Comparison of ENCODE assay signal across 1 cellular context in the genomic region with DNA sequence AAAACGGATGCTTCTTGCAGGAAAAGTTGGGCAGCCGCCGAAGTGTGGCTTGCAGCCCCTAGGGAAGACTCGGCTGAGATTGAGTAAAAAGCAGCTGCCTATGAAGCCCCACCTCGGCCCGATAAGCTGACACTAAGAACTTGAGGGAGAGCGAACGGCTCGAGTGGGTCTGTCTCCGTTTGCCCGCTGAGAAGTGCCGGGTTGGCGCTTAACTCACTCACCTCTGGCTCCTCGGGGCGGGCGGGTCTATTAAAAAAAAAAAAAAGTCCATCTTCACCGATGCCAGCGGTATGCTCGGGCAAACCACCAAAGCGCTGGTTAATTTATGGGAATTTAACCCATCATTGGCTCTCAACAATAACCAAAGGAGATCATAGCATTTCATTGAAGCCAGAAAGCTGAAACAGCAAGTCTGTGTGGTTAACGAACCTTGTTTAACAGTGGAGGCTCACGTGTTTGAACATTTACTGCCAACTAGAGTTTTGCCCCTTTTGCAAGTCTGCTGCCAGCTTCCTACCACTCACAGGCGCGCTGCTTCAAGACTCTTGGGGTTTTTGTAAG.
A peak's percentile ranks its signal among the peaks of the same experiment; 100 is the strongest.
TF ChIP-seq lines count a peak whose summit lies in the region.

No MANE protein-coding gene starts in this region.

TF ChIP-seq in HEK293, 187 proteins besides CTCF, POLR2A, EP300 and RAD21 (continued from another document and continues in another):
- TF ChIP-seq, protein P1, sequence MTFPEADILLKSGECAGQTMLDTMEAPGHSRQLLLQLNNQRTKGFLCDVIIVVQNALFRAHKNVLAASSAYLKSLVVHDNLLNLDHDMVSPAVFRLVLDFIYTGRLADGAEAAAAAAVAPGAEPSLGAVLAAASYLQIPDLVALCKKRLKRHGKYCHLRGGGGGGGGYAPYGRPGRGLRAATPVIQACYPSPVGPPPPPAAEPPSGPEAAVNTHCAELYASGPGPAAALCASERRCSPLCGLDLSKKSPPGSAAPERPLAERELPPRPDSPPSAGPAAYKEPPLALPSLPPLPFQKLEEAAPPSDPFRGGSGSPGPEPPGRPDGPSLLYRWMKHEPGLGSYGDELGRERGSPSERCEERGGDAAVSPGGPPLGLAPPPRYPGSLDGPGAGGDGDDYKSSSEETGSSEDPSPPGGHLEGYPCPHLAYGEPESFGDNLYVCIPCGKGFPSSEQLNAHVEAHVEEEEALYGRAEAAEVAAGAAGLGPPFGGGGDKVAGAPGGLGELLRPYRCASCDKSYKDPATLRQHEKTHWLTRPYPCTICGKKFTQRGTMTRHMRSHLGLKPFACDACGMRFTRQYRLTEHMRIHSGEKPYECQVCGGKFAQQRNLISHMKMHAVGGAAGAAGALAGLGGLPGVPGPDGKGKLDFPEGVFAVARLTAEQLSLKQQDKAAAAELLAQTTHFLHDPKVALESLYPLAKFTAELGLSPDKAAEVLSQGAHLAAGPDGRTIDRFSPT (tag by site-specific recombination; IDR thresholded peaks at IDR 0.05), result no peak
- TF ChIP-seq ZNF239 (tag by site-specific recombination; IDR thresholded peaks at IDR 0.05) (no peak), ZNF354C (tag by site-specific recombination; IDR thresholded peaks at IDR 0.05; ENCODE audit: borderline replicate concordance, low read depth) (no peak), MYNN (tag by site-specific recombination; IDR thresholded peaks at IDR 0.05; ENCODE audit: borderline replicate concordance) (no peak), ZNF335 (tag by site-specific recombination; conservative IDR thresholded peaks at IDR 0.05) (peak; percentile 63), ZNF214 (tag by site-specific recombination; IDR thresholded peaks at IDR 0.05; ENCODE audit: borderline replicate concordance) (no peak), ZEB2 (tag by site-specific recombination; IDR thresholded peaks at IDR 0.05) (no peak), ZNF558 (tag by site-specific recombination; IDR thresholded peaks at IDR 0.05) (no peak), ZNF426 (tag by site-specific recombination; IDR thresholded peaks at IDR 0.05) (no peak), ZNF133 (tag by site-specific recombination; IDR thresholded peaks at IDR 0.05) (no peak), ZNF302 (tag by site-specific recombination; IDR thresholded peaks at IDR 0.05; ENCODE audit: low read depth) (no peak), ZNF600 (tag by site-specific recombination; IDR thresholded peaks at IDR 0.05) (no peak), GLI2 (tag by site-specific recombination; IDR thresholded peaks at IDR 0.05; ENCODE audit: borderline replicate concordance, low read depth) (no peak), ZNF350 (tag by site-specific recombination; IDR thresholded peaks at IDR 0.05) (no peak), ZFP69B (tag by site-specific recombination; IDR thresholded peaks at IDR 0.05) (no peak), ZBTB17 (tag by site-specific recombination; IDR thresholded peaks at IDR 0.05) (0 out of 2 replicates have a peak, but pooled peaks have one; percentile 16), HOXD13 (CRISPR knock-in tag; IDR thresholded peaks at IDR 0.05; ENCODE audit: borderline replicate concordance) (no peak), ZNF23 (tag by site-specific recombination; IDR thresholded peaks at IDR 0.05; ENCODE audit: borderline replicate concordance) (no peak), ZNF791 (tag by site-specific recombination; IDR thresholded peaks at IDR 0.05) (no peak), ZNF530 (tag by site-specific recombination; IDR thresholded peaks at IDR 0.05; ENCODE audit: low read depth) (no peak), ZNF341 (tag by site-specific recombination; IDR thresholded peaks at IDR 0.05; ENCODE audit: low read depth) (no peak), ZNF169 (tag by site-specific recombination; IDR thresholded peaks at IDR 0.05) (no peak), RBAK (tag by site-specific recombination; IDR thresholded peaks at IDR 0.05) (no peak), ZNF211 (tag by site-specific recombination; IDR thresholded peaks at IDR 0.05; ENCODE audit: low read depth) (no peak), ZNF776 (tag by site-specific recombination; IDR thresholded peaks at IDR 0.05; ENCODE audit: borderline replicate concordance) (no peak), SCRT2 (tag by site-specific recombination; IDR thresholded peaks at IDR 0.05) (no peak), ZNF366 (tag by site-specific recombination; conservative IDR thresholded peaks at IDR 0.05) (no peak), SP2 (tag by site-specific recombination; IDR thresholded peaks at IDR 0.05) (no peak), ZNF561 (tag by site-specific recombination; IDR thresholded peaks at IDR 0.05; ENCODE audit: borderline replicate concordance) (no peak), ZNF623 (tag by site-specific recombination; IDR thresholded peaks at IDR 0.05) (no peak), FEZF1 (tag by site-specific recombination; IDR thresholded peaks at IDR 0.05) (peak; percentile 24; the same call in 1 of the 2 replicates)
- TF ChIP-seq, protein P2, sequence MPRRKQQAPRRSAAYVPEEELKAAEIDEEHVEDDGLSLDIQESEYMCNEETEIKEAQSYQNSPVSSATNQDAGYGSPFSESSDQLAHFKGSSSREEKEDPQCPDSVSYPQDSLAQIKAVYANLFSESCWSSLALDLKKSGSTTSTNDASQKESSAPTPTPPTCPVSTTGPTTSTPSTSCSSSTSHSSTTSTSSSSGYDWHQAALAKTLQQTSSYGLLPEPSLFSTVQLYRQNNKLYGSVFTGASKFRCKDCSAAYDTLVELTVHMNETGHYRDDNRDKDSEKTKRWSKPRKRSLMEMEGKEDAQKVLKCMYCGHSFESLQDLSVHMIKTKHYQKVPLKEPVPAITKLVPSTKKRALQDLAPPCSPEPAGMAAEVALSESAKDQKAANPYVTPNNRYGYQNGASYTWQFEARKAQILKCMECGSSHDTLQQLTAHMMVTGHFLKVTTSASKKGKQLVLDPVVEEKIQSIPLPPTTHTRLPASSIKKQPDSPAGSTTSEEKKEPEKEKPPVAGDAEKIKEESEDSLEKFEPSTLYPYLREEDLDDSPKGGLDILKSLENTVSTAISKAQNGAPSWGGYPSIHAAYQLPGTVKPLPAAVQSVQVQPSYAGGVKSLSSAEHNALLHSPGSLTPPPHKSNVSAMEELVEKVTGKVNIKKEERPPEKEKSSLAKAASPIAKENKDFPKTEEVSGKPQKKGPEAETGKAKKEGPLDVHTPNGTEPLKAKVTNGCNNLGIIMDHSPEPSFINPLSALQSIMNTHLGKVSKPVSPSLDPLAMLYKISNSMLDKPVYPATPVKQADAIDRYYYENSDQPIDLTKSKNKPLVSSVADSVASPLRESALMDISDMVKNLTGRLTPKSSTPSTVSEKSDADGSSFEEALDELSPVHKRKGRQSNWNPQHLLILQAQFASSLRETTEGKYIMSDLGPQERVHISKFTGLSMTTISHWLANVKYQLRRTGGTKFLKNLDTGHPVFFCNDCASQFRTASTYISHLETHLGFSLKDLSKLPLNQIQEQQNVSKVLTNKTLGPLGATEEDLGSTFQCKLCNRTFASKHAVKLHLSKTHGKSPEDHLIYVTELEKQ (tag by site-specific recombination; IDR thresholded peaks at IDR 0.05; ENCODE audit: borderline replicate concordance), result no peak
- TF ChIP-seq, protein P3, sequence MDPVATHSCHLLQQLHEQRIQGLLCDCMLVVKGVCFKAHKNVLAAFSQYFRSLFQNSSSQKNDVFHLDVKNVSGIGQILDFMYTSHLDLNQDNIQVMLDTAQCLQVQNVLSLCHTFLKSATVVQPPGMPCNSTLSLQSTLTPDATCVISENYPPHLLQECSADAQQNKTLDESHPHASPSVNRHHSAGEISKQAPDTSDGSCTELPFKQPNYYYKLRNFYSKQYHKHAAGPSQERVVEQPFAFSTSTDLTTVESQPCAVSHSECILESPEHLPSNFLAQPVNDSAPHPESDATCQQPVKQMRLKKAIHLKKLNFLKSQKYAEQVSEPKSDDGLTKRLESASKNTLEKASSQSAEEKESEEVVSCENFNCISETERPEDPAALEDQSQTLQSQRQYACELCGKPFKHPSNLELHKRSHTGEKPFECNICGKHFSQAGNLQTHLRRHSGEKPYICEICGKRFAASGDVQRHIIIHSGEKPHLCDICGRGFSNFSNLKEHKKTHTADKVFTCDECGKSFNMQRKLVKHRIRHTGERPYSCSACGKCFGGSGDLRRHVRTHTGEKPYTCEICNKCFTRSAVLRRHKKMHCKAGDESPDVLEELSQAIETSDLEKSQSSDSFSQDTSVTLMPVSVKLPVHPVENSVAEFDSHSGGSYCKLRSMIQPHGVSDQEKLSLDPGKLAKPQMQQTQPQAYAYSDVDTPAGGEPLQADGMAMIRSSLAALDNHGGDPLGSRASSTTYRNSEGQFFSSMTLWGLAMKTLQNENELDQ (tag by site-specific recombination; IDR thresholded peaks at IDR 0.05; ENCODE audit: low read depth), result no peak
- TF ChIP-seq, protein P4, sequence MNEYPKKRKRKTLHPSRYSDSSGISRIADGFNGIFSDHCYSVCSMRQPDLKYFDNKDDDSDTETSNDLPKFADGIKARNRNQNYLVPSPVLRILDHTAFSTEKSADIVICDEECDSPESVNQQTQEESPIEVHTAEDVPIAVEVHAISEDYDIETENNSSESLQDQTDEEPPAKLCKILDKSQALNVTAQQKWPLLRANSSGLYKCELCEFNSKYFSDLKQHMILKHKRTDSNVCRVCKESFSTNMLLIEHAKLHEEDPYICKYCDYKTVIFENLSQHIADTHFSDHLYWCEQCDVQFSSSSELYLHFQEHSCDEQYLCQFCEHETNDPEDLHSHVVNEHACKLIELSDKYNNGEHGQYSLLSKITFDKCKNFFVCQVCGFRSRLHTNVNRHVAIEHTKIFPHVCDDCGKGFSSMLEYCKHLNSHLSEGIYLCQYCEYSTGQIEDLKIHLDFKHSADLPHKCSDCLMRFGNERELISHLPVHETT (tag by site-specific recombination; IDR thresholded peaks at IDR 0.05), result no peak
- TF ChIP-seq, protein P5, sequence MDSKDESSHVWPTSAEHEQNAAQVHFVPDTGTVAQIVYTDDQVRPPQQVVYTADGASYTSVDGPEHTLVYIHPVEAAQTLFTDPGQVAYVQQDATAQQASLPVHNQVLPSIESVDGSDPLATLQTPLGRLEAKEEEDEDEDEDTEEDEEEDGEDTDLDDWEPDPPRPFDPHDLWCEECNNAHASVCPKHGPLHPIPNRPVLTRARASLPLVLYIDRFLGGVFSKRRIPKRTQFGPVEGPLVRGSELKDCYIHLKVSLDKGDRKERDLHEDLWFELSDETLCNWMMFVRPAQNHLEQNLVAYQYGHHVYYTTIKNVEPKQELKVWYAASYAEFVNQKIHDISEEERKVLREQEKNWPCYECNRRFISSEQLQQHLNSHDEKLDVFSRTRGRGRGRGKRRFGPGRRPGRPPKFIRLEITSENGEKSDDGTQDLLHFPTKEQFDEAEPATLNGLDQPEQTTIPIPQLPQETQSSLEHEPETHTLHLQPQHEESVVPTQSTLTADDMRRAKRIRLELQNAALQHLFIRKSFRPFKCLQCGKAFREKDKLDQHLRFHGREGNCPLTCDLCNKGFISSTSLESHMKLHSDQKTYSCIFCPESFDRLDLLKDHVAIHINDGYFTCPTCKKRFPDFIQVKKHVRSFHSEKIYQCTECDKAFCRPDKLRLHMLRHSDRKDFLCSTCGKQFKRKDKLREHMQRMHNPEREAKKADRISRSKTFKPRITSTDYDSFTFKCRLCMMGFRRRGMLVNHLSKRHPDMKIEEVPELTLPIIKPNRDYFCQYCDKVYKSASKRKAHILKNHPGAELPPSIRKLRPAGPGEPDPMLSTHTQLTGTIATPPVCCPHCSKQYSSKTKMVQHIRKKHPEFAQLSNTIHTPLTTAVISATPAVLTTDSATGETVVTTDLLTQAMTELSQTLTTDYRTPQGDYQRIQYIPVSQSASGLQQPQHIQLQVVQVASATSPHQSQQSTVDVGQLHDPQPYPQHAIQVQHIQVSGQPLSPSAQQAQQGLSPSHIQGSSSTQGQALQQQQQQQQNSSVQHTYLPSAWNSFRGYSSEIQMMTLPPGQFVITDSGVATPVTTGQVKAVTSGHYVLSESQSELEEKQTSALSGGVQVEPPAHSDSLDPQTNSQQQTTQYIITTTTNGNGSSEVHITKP (tag by site-specific recombination; IDR thresholded peaks at IDR 0.05), result peak; percentile 82
- TF ChIP-seq, protein P6, sequence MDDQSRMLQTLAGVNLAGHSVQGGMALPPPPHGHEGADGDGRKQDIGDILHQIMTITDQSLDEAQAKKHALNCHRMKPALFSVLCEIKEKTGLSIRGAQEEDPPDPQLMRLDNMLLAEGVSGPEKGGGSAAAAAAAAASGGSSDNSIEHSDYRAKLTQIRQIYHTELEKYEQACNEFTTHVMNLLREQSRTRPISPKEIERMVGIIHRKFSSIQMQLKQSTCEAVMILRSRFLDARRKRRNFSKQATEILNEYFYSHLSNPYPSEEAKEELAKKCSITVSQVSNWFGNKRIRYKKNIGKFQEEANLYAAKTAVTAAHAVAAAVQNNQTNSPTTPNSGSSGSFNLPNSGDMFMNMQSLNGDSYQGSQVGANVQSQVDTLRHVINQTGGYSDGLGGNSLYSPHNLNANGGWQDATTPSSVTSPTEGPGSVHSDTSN (CRISPR knock-in tag; IDR thresholded peaks at IDR 0.05), result no peak
- TF ChIP-seq, protein P7, sequence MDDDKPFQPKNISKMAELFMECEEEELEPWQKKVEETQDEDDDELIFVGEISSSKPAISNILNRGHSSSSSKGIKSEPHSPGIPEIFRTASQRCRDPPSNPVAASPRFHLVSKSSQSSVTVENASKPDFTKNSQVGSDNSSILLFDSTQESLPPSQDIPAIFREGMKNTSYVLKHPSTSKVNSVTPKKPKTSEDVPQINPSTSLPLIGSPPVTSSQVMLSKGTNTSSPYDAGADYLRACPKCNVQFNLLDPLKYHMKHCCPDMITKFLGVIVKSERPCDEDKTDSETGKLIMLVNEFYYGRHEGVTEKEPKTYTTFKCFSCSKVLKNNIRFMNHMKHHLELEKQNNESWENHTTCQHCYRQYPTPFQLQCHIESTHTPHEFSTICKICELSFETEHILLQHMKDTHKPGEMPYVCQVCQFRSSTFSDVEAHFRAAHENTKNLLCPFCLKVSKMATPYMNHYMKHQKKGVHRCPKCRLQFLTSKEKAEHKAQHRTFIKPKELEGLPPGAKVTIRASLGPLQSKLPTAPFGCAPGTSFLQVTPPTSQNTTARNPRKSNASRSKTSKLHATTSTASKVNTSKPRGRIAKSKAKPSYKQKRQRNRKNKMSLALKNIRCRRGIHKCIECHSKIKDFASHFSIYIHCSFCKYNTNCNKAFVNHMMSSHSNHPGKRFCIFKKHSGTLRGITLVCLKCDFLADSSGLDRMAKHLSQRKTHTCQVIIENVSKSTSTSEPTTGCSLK (tag by site-specific recombination; IDR thresholded peaks at IDR 0.05), result no peak
- TF ChIP-seq, protein P8, sequence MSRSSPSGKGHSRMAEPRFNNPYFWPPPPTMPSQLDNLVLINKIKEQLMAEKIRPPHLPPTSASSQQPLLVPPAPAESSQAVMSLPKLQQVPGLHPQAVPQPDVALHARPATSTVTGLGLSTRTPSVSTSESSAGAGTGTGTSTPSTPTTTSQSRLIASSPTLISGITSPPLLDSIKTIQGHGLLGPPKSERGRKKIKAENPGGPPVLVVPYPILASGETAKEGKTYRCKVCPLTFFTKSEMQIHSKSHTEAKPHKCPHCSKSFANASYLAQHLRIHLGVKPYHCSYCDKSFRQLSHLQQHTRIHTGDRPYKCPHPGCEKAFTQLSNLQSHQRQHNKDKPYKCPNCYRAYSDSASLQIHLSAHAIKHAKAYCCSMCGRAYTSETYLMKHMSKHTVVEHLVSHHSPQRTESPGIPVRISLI (tag by site-specific recombination; IDR thresholded peaks at IDR 0.05), result no peak
- TF ChIP-seq, protein P9, sequence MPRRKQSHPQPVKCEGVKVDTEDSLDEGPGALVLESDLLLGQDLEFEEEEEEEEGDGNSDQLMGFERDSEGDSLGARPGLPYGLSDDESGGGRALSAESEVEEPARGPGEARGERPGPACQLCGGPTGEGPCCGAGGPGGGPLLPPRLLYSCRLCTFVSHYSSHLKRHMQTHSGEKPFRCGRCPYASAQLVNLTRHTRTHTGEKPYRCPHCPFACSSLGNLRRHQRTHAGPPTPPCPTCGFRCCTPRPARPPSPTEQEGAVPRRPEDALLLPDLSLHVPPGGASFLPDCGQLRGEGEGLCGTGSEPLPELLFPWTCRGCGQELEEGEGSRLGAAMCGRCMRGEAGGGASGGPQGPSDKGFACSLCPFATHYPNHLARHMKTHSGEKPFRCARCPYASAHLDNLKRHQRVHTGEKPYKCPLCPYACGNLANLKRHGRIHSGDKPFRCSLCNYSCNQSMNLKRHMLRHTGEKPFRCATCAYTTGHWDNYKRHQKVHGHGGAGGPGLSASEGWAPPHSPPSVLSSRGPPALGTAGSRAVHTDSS (tag by site-specific recombination; IDR thresholded peaks at IDR 0.05), result no peak
